Comparison of ENCODE assay signal across 8 cellular contexts in the genomic region with DNA sequence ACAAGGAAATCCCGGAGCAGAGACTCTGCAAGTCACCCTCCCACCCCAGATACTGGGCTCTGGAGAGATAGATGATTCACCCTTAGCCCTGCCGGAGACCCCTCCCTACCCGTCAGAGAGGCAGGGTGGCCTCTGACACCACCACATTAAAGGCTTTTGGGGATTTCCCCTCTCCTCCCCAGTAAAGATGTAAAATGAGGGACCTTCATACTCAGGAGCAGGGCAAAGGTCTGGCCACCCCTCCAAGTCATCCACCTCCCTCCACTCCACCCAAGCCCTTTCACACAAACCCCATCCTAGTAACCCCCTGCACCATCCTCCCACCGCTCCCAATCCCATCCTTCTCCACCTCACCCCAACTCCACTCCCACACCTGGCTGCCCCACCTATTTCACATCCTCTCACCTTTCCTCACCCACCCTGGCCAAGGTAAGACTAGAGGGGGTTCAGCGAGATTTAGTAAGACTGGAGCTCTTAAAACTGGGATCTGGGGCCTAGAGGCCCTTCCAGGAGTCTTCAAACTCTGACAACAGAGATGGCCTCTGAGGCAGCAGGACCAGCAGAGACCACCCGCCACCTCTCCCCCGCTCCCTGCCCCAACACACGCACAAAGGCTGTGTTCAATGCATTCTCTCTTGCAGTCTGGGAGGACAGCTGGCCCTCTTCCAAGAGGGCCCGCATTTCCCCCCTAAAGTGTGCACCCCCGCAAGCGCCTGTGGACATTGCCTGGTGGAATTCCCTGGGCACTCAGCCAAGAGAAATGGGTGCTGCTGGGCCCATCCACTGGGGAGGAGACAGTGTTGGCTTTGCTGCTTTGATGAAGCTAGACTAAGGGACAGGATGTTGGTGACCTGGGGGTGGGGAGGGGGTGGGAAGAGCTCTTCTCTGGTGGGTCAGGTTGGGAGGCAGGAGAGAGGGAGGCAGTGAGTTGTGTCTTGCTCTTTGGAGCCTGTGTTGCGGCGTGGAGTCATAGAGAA. TPM values are rescaled to one million over a fixed set of nuclear protein-coding genes. Genes with fewer than 3 reads are reported as not detected.
A peak's percentile ranks its signal among the peaks of the same experiment; 100 is the strongest.
DNase-seq lines count a peak whose midpoint lies in the region; ATAC-seq and TF ChIP-seq lines count a peak whose summit lies in the region.

No MANE protein-coding gene starts in this region.

- no peaks in the 10 kb centered on the region for H3K36me3 ChIP-seq in esophagus squamous epithelium

- H3K27ac Mint-ChIP-seq in IgD-negative memory B cell = peak overlapping the region in 2 of 3 donors; percentile 56 to 87
- H3K27ac Mint-ChIP-seq in activated CD4-positive, alpha-beta memory T cell treated with anti-CD3 and anti-CD28 coated beads, Interleukin-2, amount 10 ng/mL, durations not matched to agents 7 days and 5 days = peak overlapping the region; percentile 26

- peaks cover 3% of the 10 kb centered on the region for H3K27me3 Mint-ChIP-seq in IgD-negative memory B cell
- no peaks in the 10 kb centered on the region for H3K27me3 Mint-ChIP-seq in activated CD4-positive, alpha-beta memory T cell treated with anti-CD3 and anti-CD28 coated beads, Interleukin-2, amount 10 ng/mL, durations not matched to agents 7 days and 5 days

- POLR2A ChIA-PET in activated CD4-positive, alpha-beta memory T cell treated with anti-CD3 and anti-CD28 coated beads, Interleukin-2, amount 10 ng/mL, durations not matched to agents 7 days and 5 days (lab: Charles Lee) = interaction anchor here (0.8 to 3.9 kb wide), 3 partner anchors 22 to 193 kb away, joined by 3 to 12 read pairs (median 3); a partner anchor contains a TSS

- H3K27ac ChIP-seq in esophagus squamous epithelium = no peak overlapping the region

- peak; percentile 32 for DNase-seq in activated CD4-positive, alpha-beta memory T cell treated with anti-CD3 and anti-CD28 coated beads, Interleukin-2, amount 10 ng/mL, durations not matched to agents 7 days and 5 days
- DNase-seq in esophagus squamous epithelium (lab: John Stamatoyannopoulos, UW) (no peak), DMS 273 (lab: John Stamatoyannopoulos, UW; ENCODE audit: unreplicated experiment) (no peak), erythroblast (lab: John Stamatoyannopoulos, UW) (no peak), HT-29 (ENCODE audit: low spot score) (no peak)
- DNase-seq in stimulated activated CD4-positive, alpha-beta T cell treated with anti-CD3 and anti-CD28 coated beads, Interleukin-15, amount 100 ng/mL, for 1 hour (ENCODE audit: low read depth in 1 of 2, low spot score in 1 of 2) = peak; percentile 26

- H3K4me3 ChIP-seq in esophagus squamous epithelium = peak overlapping the region in 3 of 4 donors; percentile 58 to 69 (median 62)

- H3K9me3 ChIP-seq in esophagus squamous epithelium = no peaks in the 10 kb centered on the region

- peaks cover 2 to 8% (median 4%) of the 10 kb centered on the region in 3 donors for H3K9me3 Mint-ChIP-seq in IgD-negative memory B cell
- peaks cover 2% of the 10 kb centered on the region for H3K9me3 Mint-ChIP-seq in activated CD4-positive, alpha-beta memory T cell treated with anti-CD3 and anti-CD28 coated beads, Interleukin-2, amount 10 ng/mL, durations not matched to agents 7 days and 5 days

- H3K4me1 ChIP-seq in esophagus squamous epithelium = peaks cover 16 to 67% (median 21%) of the 10 kb centered on the region in 3 donors

- H3K4me1 Mint-ChIP-seq in IgD-negative memory B cell = peaks cover 11 to 22% (median 18%) of the 10 kb centered on the region in 3 donors
- peaks cover 24% of the 10 kb centered on the region for H3K4me1 Mint-ChIP-seq in activated CD4-positive, alpha-beta memory T cell treated with anti-CD3 and anti-CD28 coated beads, Interleukin-2, amount 10 ng/mL, durations not matched to agents 7 days and 5 days

- peaks cover 9% of the 10 kb centered on the region for H3K36me3 Mint-ChIP-seq in IgD-negative memory B cell
- no peaks in the 10 kb centered on the region for H3K36me3 Mint-ChIP-seq in activated CD4-positive, alpha-beta memory T cell treated with anti-CD3 and anti-CD28 coated beads, Interleukin-2, amount 10 ng/mL, durations not matched to agents 7 days and 5 days (ENCODE audit: low read depth)

- intact Hi-C loops in esophagus squamous epithelium (cut with DNase I) = no loop called here

- TF ChIP-seq CTCF in esophagus squamous epithelium (IDR thresholded peaks at IDR 0.05) = no peak

- no peaks in the 10 kb centered on the region for H3K27me3 ChIP-seq in esophagus squamous epithelium

- TF ChIP-seq POLR2A in esophagus squamous epithelium (IDR thresholded peaks at IDR 0.05) = no peak
- TF ChIP-seq POLR2A in erythroblast (IDR thresholded peaks at IDR 0.05; ENCODE audit: low read length) = no peak

- peak overlapping the region; percentile 84 to 94 (median 92) for H3K4me3 Mint-ChIP-seq in IgD-negative memory B cell
- peak overlapping the region; percentile 76 for H3K4me3 Mint-ChIP-seq in activated CD4-positive, alpha-beta memory T cell treated with anti-CD3 and anti-CD28 coated beads, Interleukin-2, amount 10 ng/mL, durations not matched to agents 7 days and 5 days

- WGBS in esophagus squamous epithelium, 2 donors = 62 to 70% methylated on average over 8 to 12 of the region's 13 CpGs

- no peak for ATAC-seq in GM18502 (IDR thresholded peaks at IDR 0.05; ENCODE audit: poor library complexity, unreplicated experiment)

- CTCF ChIA-PET in activated CD4-positive, alpha-beta memory T cell treated with anti-CD3 and anti-CD28 coated beads, Interleukin-2, amount 10 ng/mL, durations not matched to agents 7 days and 5 days (lab: Charles Lee) = no interaction called here

RNA-seq across cellular contexts. Expression of a gene that starts 1.1 kb away (rescaled TPM):
- 3.3 TPM for polyA plus RNA-seq in IgD-negative memory B cell
- 1 to 10 TPM; 5.5 to 5.9 TPM for total RNA-seq in activated CD4-positive, alpha-beta memory T cell treated with anti-CD3 and anti-CD28 coated beads, Interleukin-2, amount 10 ng/mL, durations not matched to agents 7 days and 5 days
- total RNA-seq in esophagus squamous epithelium = 10 to 100 TPM in 2 of 4 donors, 1 to 10 TPM in 2; 2.9 to 14.5 (median 9.1) TPM
- 0.36 and 1.1 TPM in 2 replicates for total RNA-seq in HT-29 (2014; rRNA removed; shearing (Covaris generic))

RNA-seq across cellular contexts. Expression of a gene that starts 54.0 kb away (rescaled TPM):
- polyA plus RNA-seq in IgD-negative memory B cell = 17.5 TPM
- total RNA-seq in activated CD4-positive, alpha-beta memory T cell treated with anti-CD3 and anti-CD28 coated beads, Interleukin-2, amount 10 ng/mL, durations not matched to agents 7 days and 5 days = 10 to 100 TPM; 25.7 to 27.6 TPM
- total RNA-seq in esophagus squamous epithelium = 10 to 100 TPM in 3 of 4 donors, 1 to 10 TPM in 1; 4.9 to 28.4 (median 13.0) TPM
- 16.4 and 21.0 TPM in 2 replicates for total RNA-seq in HT-29 (2014; rRNA removed; shearing (Covaris generic))

Comparison
In these comparisons a context has a peak if more than half of its experiments do, and no peak if none do; other contexts are left out.
1. DNase-seq: peak in activated CD4-positive, alpha-beta memory T cell treated with anti-CD3 and anti-CD28 coated beads, Interleukin-2, amount 10 ng/mL, durations not matched to agents 7 days and 5 days (single experiment) and stimulated activated CD4-positive, alpha-beta T cell treated with anti-CD3 and anti-CD28 coated beads, Interleukin-15, amount 100 ng/mL, for 1 hour (2 of 2); none in esophagus squamous epithelium (single experiment), DMS 273 (single experiment), erythroblast (0 of 2) and HT-29 (single experiment).